Comparison of ENCODE assay signal across 8 cellular contexts in genomic region chr19:13150187-13150918, GRCh38. TPM values are rescaled to one million over a fixed set of nuclear protein-coding genes. Genes with fewer than 3 reads are reported as not detected.
DNase-seq lines count a peak whose midpoint lies in the region; ATAC-seq lines count a peak whose summit lies in the region.

TSS of gene IER2 (plus strand) at chr19:13150411. CDS start at chr19:13153187, 2,776 bp downstream.
TSS of gene STX10 (minus strand) at chr19:13150375. CDS start at chr19:13150173, 202 bp downstream.

- H3K9me3 ChIP-seq in mononuclear cell (ENCODE audit: low read depth, low read length): no peaks in the 10 kb centered on the region

- H3K4me1 Mint-ChIP-seq in IgD-negative memory B cell: peaks cover 8 to 16% (median 10%) of the 10 kb centered on the region in 3 donors

- DNase-seq in COLO668 (lab: John Stamatoyannopoulos, UW; ENCODE audit: unreplicated experiment): peak; percentile 92
- peak; percentile 95 for DNase-seq in OCI-M1 (lab: John Stamatoyannopoulos, UW)
- DNase-seq in activated T-cell treated with anti-CD3 and anti-CD28 coated beads for 1 hour (ENCODE audit: low read depth): peak; percentile 88
- DNase-seq in epidermal melanocyte (ENCODE audit: insufficient read length, low spot score): peak; percentile 92
- peak; percentile 81 to 91 for DNase-seq in stimulated activated CD8-positive, alpha-beta memory T cell treated with anti-CD3 and anti-CD28 coated beads, Interleukin-4, amount 100 ng/mL, for 1 hour (ENCODE audit: low read depth in 2 of 2, low spot score in 1 of 2)

- peak within 1 kb of the TSS; percentile 77 for H3K4me3 ChIP-seq in mononuclear cell (ENCODE audit: low read length)

- H3K4me3 Mint-ChIP-seq in IgD-negative memory B cell: peak within 1 kb of the TSS; percentile 95 to 99 (median 98)

- peaks cover 11% of the 10 kb centered on the region for H3K36me3 Mint-ChIP-seq in IgD-negative memory B cell

- H3K4me1 ChIP-seq in mononuclear cell (ENCODE audit: insufficient read depth, low read length): peaks cover 31% of the 10 kb centered on the region

- no peaks in the 10 kb centered on the region for H3K27me3 Mint-ChIP-seq in IgD-negative memory B cell

- peak within 1 kb of the TSS; percentile 99 to 100 (median 99) for H3K27ac Mint-ChIP-seq in IgD-negative memory B cell

- ATAC-seq in GM21360 (IDR thresholded peaks at IDR 0.05; ENCODE audit: unreplicated experiment): peak; percentile 32

- H3K27me3 ChIP-seq in mononuclear cell (ENCODE audit: insufficient read depth, low read length): no peaks in the 10 kb centered on the region

- H3K9me3 Mint-ChIP-seq in IgD-negative memory B cell: peaks cover 0 to 6% (median 0%) of the 10 kb centered on the region in 3 donors

RNA-seq across cellular contexts. Expression of gene IER2, which starts in this region (rescaled TPM):
- 350 TPM for polyA plus RNA-seq in IgD-negative memory B cell
- total RNA-seq in mononuclear cell: 222 TPM

RNA-seq across cellular contexts. Expression of gene STX10, which starts in this region (rescaled TPM):
- polyA plus RNA-seq in IgD-negative memory B cell: 52.8 TPM
- 71.7 TPM for total RNA-seq in mononuclear cell

Comparison
In these comparisons a context has a peak if more than half of its experiments do, and no peak if none do; other contexts are left out.
1. Peak in every context shown above with its lines: DNase-seq, ATAC-seq and H3K4me3 ChIP-seq.